ENCODE assay signal across 1 cellular context in genomic region chr21:35026617-35027557, GRCh38.
TF ChIP-seq lines count a peak whose summit lies in the region.

No MANE protein-coding gene starts in this region.

TF ChIP-seq in GM12878, 131 proteins besides CTCF, POLR2A, EP300 and RAD21 (continued from another document):
- TF ChIP-seq, protein P1, sequence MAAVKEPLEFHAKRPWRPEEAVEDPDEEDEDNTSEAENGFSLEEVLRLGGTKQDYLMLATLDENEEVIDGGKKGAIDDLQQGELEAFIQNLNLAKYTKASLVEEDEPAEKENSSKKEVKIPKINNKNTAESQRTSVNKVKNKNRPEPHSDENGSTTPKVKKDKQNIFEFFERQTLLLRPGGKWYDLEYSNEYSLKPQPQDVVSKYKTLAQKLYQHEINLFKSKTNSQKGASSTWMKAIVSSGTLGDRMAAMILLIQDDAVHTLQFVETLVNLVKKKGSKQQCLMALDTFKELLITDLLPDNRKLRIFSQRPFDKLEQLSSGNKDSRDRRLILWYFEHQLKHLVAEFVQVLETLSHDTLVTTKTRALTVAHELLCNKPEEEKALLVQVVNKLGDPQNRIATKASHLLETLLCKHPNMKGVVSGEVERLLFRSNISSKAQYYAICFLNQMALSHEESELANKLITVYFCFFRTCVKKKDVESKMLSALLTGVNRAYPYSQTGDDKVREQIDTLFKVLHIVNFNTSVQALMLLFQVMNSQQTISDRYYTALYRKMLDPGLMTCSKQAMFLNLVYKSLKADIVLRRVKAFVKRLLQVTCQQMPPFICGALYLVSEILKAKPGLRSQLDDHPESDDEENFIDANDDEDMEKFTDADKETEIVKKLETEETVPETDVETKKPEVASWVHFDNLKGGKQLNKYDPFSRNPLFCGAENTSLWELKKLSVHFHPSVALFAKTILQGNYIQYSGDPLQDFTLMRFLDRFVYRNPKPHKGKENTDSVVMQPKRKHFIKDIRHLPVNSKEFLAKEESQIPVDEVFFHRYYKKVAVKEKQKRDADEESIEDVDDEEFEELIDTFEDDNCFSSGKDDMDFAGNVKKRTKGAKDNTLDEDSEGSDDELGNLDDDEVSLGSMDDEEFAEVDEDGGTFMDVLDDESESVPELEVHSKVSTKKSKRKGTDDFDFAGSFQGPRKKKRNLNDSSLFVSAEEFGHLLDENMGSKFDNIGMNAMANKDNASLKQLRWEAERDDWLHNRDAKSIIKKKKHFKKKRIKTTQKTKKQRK (IDR thresholded peaks at IDR 0.05; ENCODE audit: low read depth, low read length) = no peak
- TF ChIP-seq BCL11A (IDR thresholded peaks at IDR 0.05; ENCODE audit: low read depth, low read length) (no peak), HDAC2 (IDR thresholded peaks at IDR 0.05) (no peak), SKIL (IDR thresholded peaks at IDR 0.05; ENCODE audit: low read depth, poor library complexity, severe bottlenecking) (no peak), IKZF1 (conservative IDR thresholded peaks at IDR 0.05) (no peak), KAT2A (conservative IDR thresholded peaks at IDR 0.05; ENCODE audit: control insufficient read depth, low read depth, low read length) (no peak), MYC (IDR thresholded peaks at IDR 0.05; ENCODE audit: insufficient read depth, insufficient read length, insufficient replicate concordance, low read length, severe bottlenecking) (no peak), POU2F2 (IDR thresholded peaks at IDR 0.05; ENCODE audit: borderline replicate concordance, low read depth, low read length) (no peak), MTA2 (IDR thresholded peaks at IDR 0.05; ENCODE audit: low read depth) (no peak), FOS (IDR thresholded peaks at IDR 0.05; ENCODE audit: borderline replicate concordance, extremely low read depth, insufficient read length) (no peak), ZNF207 (IDR thresholded peaks at IDR 0.05; ENCODE audit: borderline replicate concordance) (no peak), TCF7 (IDR thresholded peaks at IDR 0.05; ENCODE audit: borderline replicate concordance) (no peak), SIX5 (IDR thresholded peaks at IDR 0.05; ENCODE audit: low read depth, low read length, severe bottlenecking) (no peak), HDGF (IDR thresholded peaks at IDR 0.05) (no peak), SP1 (IDR thresholded peaks at IDR 0.05; ENCODE audit: low read depth, low read length) (no peak), JUNB (IDR thresholded peaks at IDR 0.05) (no peak), NR2C2 (IDR thresholded peaks at IDR 0.05; ENCODE audit: borderline replicate concordance, control insufficient read depth, insufficient read length, low read depth) (no peak), CBX5 (IDR thresholded peaks at IDR 0.05; ENCODE audit: low read depth) (no peak), USF2 (IDR thresholded peaks at IDR 0.05; ENCODE audit: borderline replicate concordance, low read depth, low read length) (no peak), WRNIP1 (IDR thresholded peaks at IDR 0.05; ENCODE audit: borderline replicate concordance, low read depth, low read length) (no peak)
- TF ChIP-seq, protein P2, sequence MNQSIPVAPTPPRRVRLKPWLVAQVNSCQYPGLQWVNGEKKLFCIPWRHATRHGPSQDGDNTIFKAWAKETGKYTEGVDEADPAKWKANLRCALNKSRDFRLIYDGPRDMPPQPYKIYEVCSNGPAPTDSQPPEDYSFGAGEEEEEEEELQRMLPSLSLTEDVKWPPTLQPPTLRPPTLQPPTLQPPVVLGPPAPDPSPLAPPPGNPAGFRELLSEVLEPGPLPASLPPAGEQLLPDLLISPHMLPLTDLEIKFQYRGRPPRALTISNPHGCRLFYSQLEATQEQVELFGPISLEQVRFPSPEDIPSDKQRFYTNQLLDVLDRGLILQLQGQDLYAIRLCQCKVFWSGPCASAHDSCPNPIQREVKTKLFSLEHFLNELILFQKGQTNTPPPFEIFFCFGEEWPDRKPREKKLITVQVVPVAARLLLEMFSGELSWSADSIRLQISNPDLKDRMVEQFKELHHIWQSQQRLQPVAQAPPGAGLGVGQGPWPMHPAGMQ (IDR thresholded peaks at IDR 0.05; ENCODE audit: borderline replicate concordance) = no peak
- TF ChIP-seq, protein P3, sequence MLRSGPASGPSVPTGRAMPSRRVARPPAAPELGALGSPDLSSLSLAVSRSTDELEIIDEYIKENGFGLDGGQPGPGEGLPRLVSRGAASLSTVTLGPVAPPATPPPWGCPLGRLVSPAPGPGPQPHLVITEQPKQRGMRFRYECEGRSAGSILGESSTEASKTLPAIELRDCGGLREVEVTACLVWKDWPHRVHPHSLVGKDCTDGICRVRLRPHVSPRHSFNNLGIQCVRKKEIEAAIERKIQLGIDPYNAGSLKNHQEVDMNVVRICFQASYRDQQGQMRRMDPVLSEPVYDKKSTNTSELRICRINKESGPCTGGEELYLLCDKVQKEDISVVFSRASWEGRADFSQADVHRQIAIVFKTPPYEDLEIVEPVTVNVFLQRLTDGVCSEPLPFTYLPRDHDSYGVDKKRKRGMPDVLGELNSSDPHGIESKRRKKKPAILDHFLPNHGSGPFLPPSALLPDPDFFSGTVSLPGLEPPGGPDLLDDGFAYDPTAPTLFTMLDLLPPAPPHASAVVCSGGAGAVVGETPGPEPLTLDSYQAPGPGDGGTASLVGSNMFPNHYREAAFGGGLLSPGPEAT (IDR thresholded peaks at IDR 0.05; ENCODE audit: low read depth) = no peak
